ENCODE assay signal across 21 cellular contexts in genomic region chr10:90363799-90364483, GRCh38.
"Had no signal": no experiment of that assay in that cellular context is flagged by ENCODE, and none has a peak within 500 bp of the region (broad histone marks: within the 10 kb centered on the region; RNA-seq: fewer than 3 reads in every experiment).

No MANE protein-coding gene starts in this region.

- H3K4me1 ChIP-seq: parathyroid adenoma, testis, upper lobe of right lung had no signal

- H3K9me3 ChIP-seq: testis, upper lobe of right lung had no signal

- H3K36me3 Mint-ChIP-seq: activated CD4-positive, alpha-beta memory T cell treated with anti-CD3 and anti-CD28 coated beads for 36 hours; activated naive CD8-positive, alpha-beta T cell; naive thymus-derived CD8-positive, alpha-beta T cell; stimulated activated memory B cell treated with anti-CD40 and anti-IgM and Interleukin-4, amounts not matched to agents 10 μg/mL and 1 μg/mL and 100 μg/mL, for 72 hours had no signal

- H3K4me3 ChIP-seq: dorsolateral prefrontal cortex, testis, upper lobe of right lung had no signal

- H3K79me2 ChIP-seq: parathyroid adenoma had no signal

- H3K4me3 Mint-ChIP-seq: activated B cell treated with CpG ODN at 0.5 μM for 24 hours; activated CD4-positive, alpha-beta memory T cell treated with anti-CD3 and anti-CD28 coated beads for 36 hours; activated naive CD8-positive, alpha-beta T cell; naive thymus-derived CD8-positive, alpha-beta T cell; stimulated activated memory B cell treated with anti-CD40 and anti-IgM and Interleukin-4, amounts not matched to agents 10 μg/mL and 1 μg/mL and 100 μg/mL, for 72 hours had no signal

- H3K27me3 ChIP-seq: dorsolateral prefrontal cortex, testis, upper lobe of right lung had no signal

- H3K36me3 ChIP-seq: upper lobe of right lung had no signal

- ATAC-seq: left cardiac atrium; naive thymus-derived CD8-positive, alpha-beta T cell; sciatic nerve; stimulated activated memory B cell treated with anti-CD40 and anti-IgM and Interleukin-4, amounts not matched to agents 10 μg/mL and 1 μg/mL and 100 μg/mL, for 72 hours; upper lobe of right lung had no signal

- H3K27ac Mint-ChIP-seq: activated B cell treated with CpG ODN at 0.5 μM for 24 hours; activated CD4-positive, alpha-beta memory T cell treated with anti-CD3 and anti-CD28 coated beads for 36 hours; activated naive CD8-positive, alpha-beta T cell; naive thymus-derived CD8-positive, alpha-beta T cell; stimulated activated memory B cell treated with anti-CD40 and anti-IgM and Interleukin-4, amounts not matched to agents 10 μg/mL and 1 μg/mL and 100 μg/mL, for 72 hours had no signal

- H2AFZ ChIP-seq: parathyroid adenoma had no signal

- H3K4me1 Mint-ChIP-seq: activated B cell treated with CpG ODN at 0.5 μM for 24 hours; naive thymus-derived CD8-positive, alpha-beta T cell; stimulated activated memory B cell treated with anti-CD40 and anti-IgM and Interleukin-4, amounts not matched to agents 10 μg/mL and 1 μg/mL and 100 μg/mL, for 72 hours had no signal

- H3K27me3 Mint-ChIP-seq: activated B cell treated with CpG ODN at 0.5 μM for 24 hours; activated CD4-positive, alpha-beta memory T cell treated with anti-CD3 and anti-CD28 coated beads for 36 hours; activated naive CD8-positive, alpha-beta T cell; stimulated activated memory B cell treated with anti-CD40 and anti-IgM and Interleukin-4, amounts not matched to agents 10 μg/mL and 1 μg/mL and 100 μg/mL, for 72 hours had no signal

- DNase-seq: activated B cell treated with CpG ODN at 0.5 μM for 24 hours; activated CD4-positive, alpha-beta memory T cell treated with anti-CD3 and anti-CD28 coated beads for 36 hours; activated CD4-positive, alpha-beta T cell treated with anti-CD3 and anti-CD28 coated beads for 4 hours; activated T-cell treated with anti-CD3 and anti-CD28 coated beads for 4 hours; amygdala; caudate nucleus; dorsolateral prefrontal cortex; foreskin melanocyte; glutamatergic neuron; hippocampal formation; left cardiac atrium; naive thymus-derived CD8-positive, alpha-beta T cell; stimulated activated CD4-positive, alpha-beta T cell treated with anti-CD3 and anti-CD28 coated beads, Interleukin-4, amount 100 ng/mL, for 4 hours; SW 1271; testis; upper lobe of right lung had no signal

- H3K27ac ChIP-seq: dorsolateral prefrontal cortex, epithelial cell of prostate, parathyroid adenoma, testis, upper lobe of right lung had no signal

- H3K9ac ChIP-seq: parathyroid adenoma had no signal
